In genomic region chr5:135273212-135273611, GRCh38 we compare ENCODE assay signal across 26 cellular contexts.
"Had no signal": no experiment of that assay in that cellular context is flagged by ENCODE, and none has a peak within 500 bp of the region (broad histone marks: within the 10 kb centered on the region; RNA-seq: fewer than 3 reads in every experiment).

No MANE protein-coding gene starts in this region.

- H3K27me3 Mint-ChIP-seq: activated CD4-positive, alpha-beta T cell treated with anti-CD3 and anti-CD28 coated beads for 36 hours; activated naive CD4-positive, alpha-beta T cell treated with anti-CD3 and anti-CD28 coated beads, Interleukin-2, amount 50 U/mL, for 24 hours had no signal

- H3K79me2 ChIP-seq: parathyroid adenoma had no signal

- H3K4me1 Mint-ChIP-seq: activated CD4-positive, alpha-beta T cell treated with anti-CD3 and anti-CD28 coated beads for 36 hours; activated naive CD4-positive, alpha-beta T cell treated with anti-CD3 and anti-CD28 coated beads, Interleukin-2, amount 50 U/mL, for 24 hours; central memory CD8-positive, alpha-beta T cell; T-cell had no signal

- H3K9me3 ChIP-seq: breast epithelium, gastrocnemius medialis, left lung, lower lobe of right lung, mucosa of descending colon, right atrium auricular region, tibial nerve had no signal

- H3K36me3 ChIP-seq: breast epithelium, gastrocnemius medialis, left lung, lower lobe of right lung, right atrium auricular region, tibial nerve had no signal

- H3K27ac Mint-ChIP-seq: activated CD4-positive, alpha-beta T cell treated with anti-CD3 and anti-CD28 coated beads for 36 hours; activated naive CD4-positive, alpha-beta T cell treated with anti-CD3 and anti-CD28 coated beads, Interleukin-2, amount 50 U/mL, for 24 hours; activated T-helper 1 cell treated with anti-CD3 and anti-CD28 coated beads, Interleukin-12 subunit alpha, Interleukin-12 subunit beta, Interleukin-2, Interleukin-4 antibody, amounts not matched to agents 30 ng/mL and 10 ng/mL and 1 ng/mL, durations not matched to agents 14 hours and 24 hours and 36 hours; dendritic cell treated with granulocyte-macrophage colony-stimulating factor and Interleukin-4, amounts not matched to agents 40 ng/mL and 50 ng/mL, for 4 days; endodermal cell; nephron; T-cell had no signal

- ATAC-seq: activated CD4-positive, alpha-beta T cell treated with anti-CD3 and anti-CD28 coated beads for 36 hours; gastrocnemius medialis; left lung; lower lobe of right lung; mucosa of descending colon had no signal

- H3K27ac ChIP-seq: breast epithelium, gastrocnemius medialis, left lung, lower lobe of right lung, parathyroid adenoma, right atrium auricular region, tibial nerve had no signal

- H3K36me3 Mint-ChIP-seq: T-cell had no signal

- DNase-seq: activated CD4-positive, alpha-beta T cell treated with anti-CD3 and anti-CD28 coated beads for 36 hours; activated CD4-positive, CD25-positive, alpha-beta regulatory T cell; activated CD8-positive, alpha-beta memory T cell treated with anti-CD3 and anti-CD28 coated beads, Interleukin-2, amount 50 U/mL, for 4 hours; activated gamma-delta T cell treated with Interleukin-2 at 50 U/mL for 16 hours; activated T-cell treated with anti-CD3 and anti-CD28 coated beads, Interleukin-2, amount 50 U/mL, for 1 hour; endodermal cell; gastrocnemius medialis; glutamatergic neuron; left lung; lower lobe of right lung; mesendoderm; mucosa of descending colon; stimulated activated CD4-positive, alpha-beta T cell treated with anti-CD3 and anti-CD28 coated beads, Interleukin-1b, Interleukin-23, amount 100 ng/mL, for 48 hours; stimulated activated CD4-positive, alpha-beta T cell treated with anti-CD3 and anti-CD28 coated beads, Interleukin-4, amount 100 ng/mL, for 4 hours; stimulated activated naive CD4-positive, alpha-beta T cell treated with Interleukin-2 at 50 U/mL for 16 hours; T-cell had no signal

- H3K27me3 ChIP-seq: breast epithelium, gastrocnemius medialis, right atrium auricular region, tibial nerve had no signal

- H3K4me3 Mint-ChIP-seq: activated CD4-positive, alpha-beta T cell treated with anti-CD3 and anti-CD28 coated beads for 36 hours; activated naive CD4-positive, alpha-beta T cell treated with anti-CD3 and anti-CD28 coated beads, Interleukin-2, amount 50 U/mL, for 24 hours; activated T-helper 1 cell treated with anti-CD3 and anti-CD28 coated beads, Interleukin-12 subunit alpha, Interleukin-12 subunit beta, Interleukin-2, Interleukin-4 antibody, amounts not matched to agents 30 ng/mL and 10 ng/mL and 1 ng/mL, durations not matched to agents 14 hours and 24 hours and 36 hours; central memory CD8-positive, alpha-beta T cell; dendritic cell treated with granulocyte-macrophage colony-stimulating factor and Interleukin-4, amounts not matched to agents 40 ng/mL and 50 ng/mL, for 4 days; endodermal cell; nephron; T-cell had no signal

- H3K4me1 ChIP-seq: breast epithelium, left lung, lower lobe of right lung, parathyroid adenoma, right atrium auricular region, tibial nerve had no signal

- H3K4me3 ChIP-seq: breast epithelium, gastrocnemius medialis, left lung, lower lobe of right lung, mucosa of descending colon, right atrium auricular region, smooth muscle cell, tibial nerve had no signal

- H3K9me3 Mint-ChIP-seq: activated T-helper 1 cell treated with anti-CD3 and anti-CD28 coated beads, Interleukin-12 subunit alpha, Interleukin-12 subunit beta, Interleukin-2, Interleukin-4 antibody, amounts not matched to agents 30 ng/mL and 10 ng/mL and 1 ng/mL, durations not matched to agents 14 hours and 24 hours and 36 hours; central memory CD8-positive, alpha-beta T cell; dendritic cell treated with granulocyte-macrophage colony-stimulating factor and Interleukin-4, amounts not matched to agents 40 ng/mL and 50 ng/mL, for 4 days; endodermal cell; nephron; T-cell had no signal

- H2AFZ ChIP-seq: parathyroid adenoma had no signal
